Comparison of ENCODE assay signal across 20 cellular contexts in the genomic region with DNA sequence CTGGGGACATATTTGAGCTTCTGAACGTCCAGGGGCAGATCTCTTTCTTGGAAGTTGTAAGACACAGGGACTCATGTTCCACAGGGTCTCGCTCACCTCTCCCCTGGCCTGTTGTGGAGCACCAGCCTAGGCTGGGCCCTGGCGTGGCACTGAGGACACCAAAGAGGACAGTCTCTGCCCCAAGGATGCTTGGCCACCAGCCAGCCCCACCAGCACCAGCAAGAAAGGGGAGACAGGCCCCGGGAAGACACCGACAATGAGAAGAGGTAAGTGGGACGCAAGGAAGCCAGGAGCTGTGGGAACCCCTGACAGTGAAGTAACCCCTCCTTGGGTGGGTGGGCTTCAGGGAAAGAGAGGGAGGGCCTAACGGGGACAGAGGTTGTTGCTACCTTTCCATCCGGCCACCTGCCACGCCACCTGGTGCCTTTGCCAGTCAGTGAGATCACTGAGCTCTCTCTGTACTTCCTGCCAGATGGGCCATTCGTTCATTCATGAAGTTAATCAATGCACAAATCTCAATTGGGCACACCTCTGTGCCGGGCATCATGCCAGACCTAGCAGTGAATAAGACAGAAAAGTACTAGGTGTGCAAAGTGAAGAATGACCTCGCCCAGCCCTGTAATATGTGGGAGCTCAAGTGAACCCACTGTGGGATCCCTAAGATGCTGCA. TPM values are rescaled to one million over a fixed set of nuclear protein-coding genes. Genes with fewer than 3 reads are reported as not detected.
DNase-seq lines count a peak whose midpoint lies in the region; ATAC-seq and TF ChIP-seq lines count a peak whose summit lies in the region.
"Had no signal": no experiment of that assay in that cellular context is flagged by ENCODE, and none has a peak within 500 bp of the region (broad histone marks: within the 10 kb centered on the region; RNA-seq: fewer than 3 reads in every experiment).

No MANE protein-coding gene starts in this region.

- in situ Hi-C loops in ACHN (cut with HindIII; ENCODE audit: low pct_ligation_motif_present, low pct_unique_long_range_greater_than_20kb, low sequenced_read_pairs): no loop called here

- no peak for ATAC-seq in HG03025 (IDR thresholded peaks at IDR 0.05; ENCODE audit: low FRiP score, unreplicated experiment)
- ATAC-seq: A549 had no signal

- TF ChIP-seq CTCF in VCaP (conservative IDR thresholded peaks at IDR 0.05): peak; percentile 10; the same call in 1 of the 2 replicates

- peak overlapping the region; percentile 28; the same call in 1 of the 2 replicates for H3K27ac ChIP-seq in VCaP
- H3K27ac ChIP-seq: A549, brain microvascular endothelial cell, KMS-11, suprapubic skin, WERI-Rb-1 had no signal

- DNase-seq in NCI-H2196 (lab: John Stamatoyannopoulos, UW; ENCODE audit: unreplicated experiment) (peak; percentile 59), NCI-H2196 treated with DMSO at 0.1 percent for 48 hours (lab: John Stamatoyannopoulos, UW; ENCODE audit: unreplicated experiment) (no peak), NCI-H2171 treated with DMSO at 0.1 percent for 48 hours (lab: John Stamatoyannopoulos, UW) (peak; percentile 93), renal cortical epithelial cell (ENCODE audit: low read depth) (peak; percentile 65), NCI-H526 (lab: John Stamatoyannopoulos, UW) (no peak), ACHN (no peak)
- DNase-seq: activated naive CD4-positive, alpha-beta T cell treated with anti-CD3 and anti-CD28 coated beads, Interleukin-2, amount 10 ng/mL, durations not matched to agents 7 days and 5 days; brain microvascular endothelial cell; CD8-positive, alpha-beta memory T cell; effector memory CD4-positive, alpha-beta T cell; foreskin melanocyte; H9; WERI-Rb-1 had no signal

RNA-seq across cellular contexts. Expression of gene APOL5, which starts 11.1 kb away (rescaled TPM):
- not detected in 2 replicates for total RNA-seq in renal cortical epithelial cell
- total RNA-seq: CD8-positive, alpha-beta memory T cell; H9; mononuclear cell; osteocyte had no signal

Comparison
In these comparisons a context has a peak if more than half of its experiments do, and no peak if none do; other contexts are left out.
1. DNase-seq: peak in NCI-H2196 (single experiment), NCI-H2171 treated with DMSO at 0.1 percent for 48 hours (single experiment) and renal cortical epithelial cell (single experiment); none in NCI-H2196 treated with DMSO at 0.1 percent for 48 hours (single experiment), NCI-H526 (0 of 2) and ACHN (single experiment).